In genomic region chr4:151169223-151169622, GRCh38 we compare ENCODE assay signal across 8 cellular contexts.
DNase-seq lines count a peak whose midpoint lies in the region; ATAC-seq and TF ChIP-seq lines count a peak whose summit lies in the region.

No MANE protein-coding gene starts in this region.

- H3K36me3 Mint-ChIP-seq in activated CD8-positive, alpha-beta T cell treated with anti-CD3 and anti-CD28 coated beads, Interleukin-2, amount 10 ng/mL, durations not matched to agents 7 days and 5 days (ENCODE audit: low read depth) = no peaks in the 10 kb centered on the region
- no peaks in the 10 kb centered on the region for H3K36me3 Mint-ChIP-seq in activated CD8-positive, alpha-beta memory T cell treated with anti-CD3 and anti-CD28 coated beads, Interleukin-2, amount 10 ng/mL, durations not matched to agents 7 days and 5 days

- no peak; the same call in 1 of the 2 replicates for TF ChIP-seq RAD21 in SK-N-SH (IDR thresholded peaks at IDR 0.05; ENCODE audit: low read length)

- intact Hi-C loops in posterior vena cava (cut with DNase I) = no loop called here

- no peak for TF ChIP-seq CTCF in SK-N-SH (IDR thresholded peaks at IDR 0.05)
- TF ChIP-seq CTCF in cardiac muscle cell (IDR thresholded peaks at IDR 0.05; ENCODE audit: low read depth, low read length) = no peak

- H3K9ac ChIP-seq in SK-N-SH = no peak overlapping the region

- H3K27me3 Mint-ChIP-seq in activated CD8-positive, alpha-beta T cell treated with anti-CD3 and anti-CD28 coated beads, Interleukin-2, amount 10 ng/mL, durations not matched to agents 7 days and 5 days (ENCODE audit: low read depth) = peaks cover 15% of the 10 kb centered on the region
- peaks cover 37% of the 10 kb centered on the region for H3K27me3 Mint-ChIP-seq in activated CD8-positive, alpha-beta memory T cell treated with anti-CD3 and anti-CD28 coated beads, Interleukin-2, amount 10 ng/mL, durations not matched to agents 7 days and 5 days

- no peaks in the 10 kb centered on the region for H3F3A ChIP-seq in SK-N-SH (replicated peaks; ENCODE audit: insufficient read depth)

- H3K9me3 ChIP-seq in SK-N-SH (no peaks in the 10 kb centered on the region), cardiac muscle cell (ENCODE audit: low read depth) (no peaks in the 10 kb centered on the region)

- no peaks in the 10 kb centered on the region for H3K79me2 ChIP-seq in SK-N-SH (ENCODE audit: insufficient read depth)

- H3K4me3 Mint-ChIP-seq in activated CD8-positive, alpha-beta T cell treated with anti-CD3 and anti-CD28 coated beads, Interleukin-2, amount 10 ng/mL, durations not matched to agents 7 days and 5 days = no peak overlapping the region
- no peak overlapping the region for H3K4me3 Mint-ChIP-seq in activated CD8-positive, alpha-beta memory T cell treated with anti-CD3 and anti-CD28 coated beads, Interleukin-2, amount 10 ng/mL, durations not matched to agents 7 days and 5 days

- H3K4me1 ChIP-seq in SK-N-SH (ENCODE audit: control insufficient read depth in 1 of 2, insufficient read depth in 2 of 2, low read depth in 1 of 2, low read length in 1 of 2) = peaks cover 12 to 24% of the 10 kb centered on the region in 2 experiments
- peaks cover 22% of the 10 kb centered on the region for H3K4me1 ChIP-seq in cardiac muscle cell (ENCODE audit: low read depth)

- H4K20me1 ChIP-seq in SK-N-SH (ENCODE audit: insufficient read depth) = no peaks in the 10 kb centered on the region

- peak overlapping the region; percentile 34 for H3K4me2 ChIP-seq in SK-N-SH

- DNase-seq in EL (peak; percentile 75), SK-N-SH (peak; percentile 90), cardiac muscle cell (ENCODE audit: low read depth in 1 of 2, low spot score in 1 of 2) (peak; percentile 18 to 98), posterior vena cava (ENCODE audit: low spot score) (peak; percentile 87), NCI-H187 treated with DMSO at 0.1 percent for 48 hours (lab: John Stamatoyannopoulos, UW) (no peak)
- no peak for DNase-seq in activated T-cell treated with anti-CD3 and anti-CD28 coated beads, Interleukin-2, amount 50 U/mL, for 48 hours
- DNase-seq in activated CD8-positive, alpha-beta T cell treated with anti-CD3 and anti-CD28 coated beads, Interleukin-2, amount 10 ng/mL, durations not matched to agents 7 days and 5 days = no peak
- DNase-seq in activated CD8-positive, alpha-beta memory T cell treated with anti-CD3 and anti-CD28 coated beads, Interleukin-2, amount 10 ng/mL, durations not matched to agents 7 days and 5 days = no peak

- H3K36me3 ChIP-seq in SK-N-SH (replicated peaks in 1 of 2; ENCODE audit: control insufficient read depth in 1 of 2, insufficient read depth in 2 of 2, low read length in 1 of 2) (peaks cover 12 to 14% of the 10 kb centered on the region in 2 experiments), cardiac muscle cell (no peaks in the 10 kb centered on the region)

- CTCF ChIA-PET in SK-N-SH (lab: Yijun Ruan, JAX) = no interaction called here
- CTCF ChIA-PET in activated CD8-positive, alpha-beta T cell treated with anti-CD3 and anti-CD28 coated beads, Interleukin-2, amount 10 ng/mL, durations not matched to agents 7 days and 5 days (lab: Charles Lee) = no interaction called here
- CTCF ChIA-PET in activated CD8-positive, alpha-beta memory T cell treated with anti-CD3 and anti-CD28 coated beads, Interleukin-2, amount 10 ng/mL, durations not matched to agents 7 days and 5 days (lab: Charles Lee) = no interaction called here

- TF ChIP-seq EP300 in SK-N-SH (IDR thresholded peaks at IDR 0.05; ENCODE audit: borderline replicate concordance in 1 of 2, low read depth in 1 of 2, low read length in 1 of 2) = peak; percentile 54 to 82; a peak in 3 of 4 replicates

- H3K27me3 ChIP-seq in SK-N-SH (ENCODE audit: insufficient read depth) = no peaks in the 10 kb centered on the region
- H3K27me3 ChIP-seq in cardiac muscle cell = no peaks in the 10 kb centered on the region

- 20% methylated on average over 7 of the region's 7 CpGs for WGBS in SK-N-SH (ENCODE audit: low lambda C conversion rate)

- H3K9me3 Mint-ChIP-seq in activated CD8-positive, alpha-beta T cell treated with anti-CD3 and anti-CD28 coated beads, Interleukin-2, amount 10 ng/mL, durations not matched to agents 7 days and 5 days (ENCODE audit: insufficient read depth) = no peaks in the 10 kb centered on the region
- no peaks in the 10 kb centered on the region for H3K9me3 Mint-ChIP-seq in activated CD8-positive, alpha-beta memory T cell treated with anti-CD3 and anti-CD28 coated beads, Interleukin-2, amount 10 ng/mL, durations not matched to agents 7 days and 5 days (ENCODE audit: low read depth)

- H3K4me1 Mint-ChIP-seq in activated CD8-positive, alpha-beta T cell treated with anti-CD3 and anti-CD28 coated beads, Interleukin-2, amount 10 ng/mL, durations not matched to agents 7 days and 5 days (ENCODE audit: low read depth) = no peaks in the 10 kb centered on the region
- H3K4me1 Mint-ChIP-seq in activated CD8-positive, alpha-beta memory T cell treated with anti-CD3 and anti-CD28 coated beads, Interleukin-2, amount 10 ng/mL, durations not matched to agents 7 days and 5 days = no peaks in the 10 kb centered on the region

- ATAC-seq in activated CD8-positive, alpha-beta T cell treated with anti-CD3 and anti-CD28 coated beads, Interleukin-2, amount 10 ng/mL, durations not matched to agents 7 days and 5 days = no peak
- no peak for ATAC-seq in activated CD8-positive, alpha-beta memory T cell treated with anti-CD3 and anti-CD28 coated beads, Interleukin-2, amount 10 ng/mL, durations not matched to agents 7 days and 5 days

- peak overlapping the region; percentile 63 to 95 for H3K27ac ChIP-seq in SK-N-SH (ENCODE audit: low read depth in 2 of 2, low read length in 1 of 2)
- peak overlapping the region; percentile 19 for H3K27ac ChIP-seq in cardiac muscle cell

- no peak overlapping the region for H3K27ac Mint-ChIP-seq in activated CD8-positive, alpha-beta T cell treated with anti-CD3 and anti-CD28 coated beads, Interleukin-2, amount 10 ng/mL, durations not matched to agents 7 days and 5 days
- no peak overlapping the region for H3K27ac Mint-ChIP-seq in activated CD8-positive, alpha-beta memory T cell treated with anti-CD3 and anti-CD28 coated beads, Interleukin-2, amount 10 ng/mL, durations not matched to agents 7 days and 5 days

- no peaks in the 10 kb centered on the region for H3K9me2 ChIP-seq in SK-N-SH

- no peak overlapping the region for H3K4me3 ChIP-seq in SK-N-SH (ENCODE audit: low read depth in 2 of 2, low read length in 1 of 2)
- H3K4me3 ChIP-seq in cardiac muscle cell = no peak overlapping the region

- H2AFZ ChIP-seq in SK-N-SH (ENCODE audit: low read depth) = no peak overlapping the region

- POLR2A ChIA-PET in SK-N-SH (lab: Yijun Ruan, JAX) = interaction anchor here (1.1 kb wide), 1 partner anchor 156 kb away, joined by 3 read pairs; the partner anchor contains the start of gene SH3D19
- POLR2A ChIA-PET in activated CD8-positive, alpha-beta T cell treated with anti-CD3 and anti-CD28 coated beads, Interleukin-2, amount 10 ng/mL, durations not matched to agents 7 days and 5 days (lab: Charles Lee) = no interaction called here

TF ChIP-seq in SK-N-SH, 30 proteins besides CTCF, POLR2A, EP300 and RAD21 (continues in another document):
- TF ChIP-seq FOSL2 (IDR thresholded peaks at IDR 0.05; ENCODE audit: borderline replicate concordance, low read depth) (peak; percentile 52), JUND (IDR thresholded peaks at IDR 0.05) (peak; percentile 52), YY1 (IDR thresholded peaks at IDR 0.05; ENCODE audit: low read depth) (no peak), CHD2 (IDR thresholded peaks at IDR 0.05; ENCODE audit: low read length, partially characterized antibody) (peak; percentile 78), POLR2AphosphoS5 (IDR thresholded peaks at IDR 0.05; ENCODE audit: low read depth, low read length) (peak; percentile 47), ZBTB33 (IDR thresholded peaks at IDR 0.05; ENCODE audit: borderline replicate concordance, low read depth) (no peak), FOXM1 (IDR thresholded peaks at IDR 0.05; ENCODE audit: low read depth) (no peak), PBX3 (IDR thresholded peaks at IDR 0.05) (peak; percentile 80), FOXJ3 (CRISPR knock-in tag; IDR thresholded peaks at IDR 0.05) (peak; percentile 91), MXI1 (IDR thresholded peaks at IDR 0.05; ENCODE audit: low read depth, low read length) (peak; percentile 91), TEAD4 (IDR thresholded peaks at IDR 0.05; ENCODE audit: borderline replicate concordance, insufficient read depth) (no peak; the same call in 1 of the 2 replicates), MAX (IDR thresholded peaks at IDR 0.05; ENCODE audit: low read depth) (peak; percentile 65), SIN3A (IDR thresholded peaks at IDR 0.05; ENCODE audit: borderline replicate concordance, low read depth, low read length) (peak; percentile 79; the same call in 1 of the 2 replicates), RCOR1 (IDR thresholded peaks at IDR 0.05; ENCODE audit: low read length) (peak; percentile 90)

Comparison
In these comparisons a context has a peak if more than half of its experiments do, and no peak if none do; other contexts are left out.
1. DNase-seq: peak in EL (single experiment), SK-N-SH (single experiment), cardiac muscle cell (2 of 2) and posterior vena cava (single experiment); none in activated T-cell treated with anti-CD3 and anti-CD28 coated beads, Interleukin-2, amount 50 U/mL, for 48 hours (0 of 2), activated CD8-positive, alpha-beta T cell treated with anti-CD3 and anti-CD28 coated beads, Interleukin-2, amount 10 ng/mL, durations not matched to agents 7 days and 5 days (single experiment), activated CD8-positive, alpha-beta memory T cell treated with anti-CD3 and anti-CD28 coated beads, Interleukin-2, amount 10 ng/mL, durations not matched to agents 7 days and 5 days (single experiment) and NCI-H187 treated with DMSO at 0.1 percent for 48 hours (single experiment).